ENCODE assay signal across 8 cellular contexts in the genomic region with DNA sequence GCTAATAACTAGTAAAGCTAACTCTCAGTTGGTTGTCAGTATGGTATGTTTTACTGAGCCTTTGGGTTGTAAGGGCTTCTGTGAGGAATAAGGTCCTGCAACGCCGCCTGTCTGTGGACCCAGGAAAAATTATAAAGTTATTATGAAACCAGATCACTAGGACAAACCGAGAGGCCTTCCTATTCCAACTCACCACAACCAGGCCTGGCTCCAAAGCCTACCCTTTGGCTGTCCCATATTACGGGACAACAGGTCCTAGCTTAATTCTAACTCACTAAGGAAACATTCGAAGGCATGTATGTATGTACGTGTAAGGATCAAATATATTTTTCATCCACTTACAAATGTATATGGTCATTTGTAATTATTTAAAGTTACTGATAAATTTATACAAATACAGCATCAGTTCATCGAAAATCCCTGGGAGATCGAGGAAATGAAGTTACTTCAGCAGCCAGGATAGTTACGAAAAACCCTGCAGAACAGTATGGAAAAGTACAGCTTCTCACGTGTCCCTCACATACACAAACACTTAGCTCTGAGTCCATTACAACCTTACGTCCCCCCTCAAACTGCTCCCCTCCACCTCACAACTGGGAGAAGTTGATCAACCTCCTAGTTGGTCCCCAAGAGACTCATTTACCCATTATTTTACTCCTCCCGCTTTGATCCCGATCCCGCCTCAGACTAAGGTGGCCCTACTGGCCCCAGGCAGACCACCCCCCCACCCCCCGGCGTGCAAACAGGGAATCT. TPM values are rescaled to one million over a fixed set of nuclear protein-coding genes. Genes with fewer than 3 reads are reported as not detected.
A peak's percentile ranks its signal among the peaks of the same experiment; 100 is the strongest.
DNase-seq lines count a peak whose midpoint lies in the region; ATAC-seq and TF ChIP-seq lines count a peak whose summit lies in the region.

No MANE protein-coding gene starts in this region.

- peaks cover 60% of the 10 kb centered on the region for H4K20me1 ChIP-seq in Loucy (ENCODE audit: insufficient read depth, low read length, poor library complexity, severe bottlenecking)

- peak overlapping the region; percentile 91 for H3K27ac ChIP-seq in temporal lobe (ENCODE audit: low read depth, low read length)

- peak overlapping the region; percentile 100 for H3K27ac Mint-ChIP-seq in activated naive CD4-positive, alpha-beta T cell treated with anti-CD3 and anti-CD28 coated beads, Interleukin-2, amount 10 ng/mL, durations not matched to agents 7 days and 5 days

- H3K4me2 ChIP-seq in Loucy (ENCODE audit: low read depth, low read length, poor library complexity, severe bottlenecking), result peak overlapping the region; percentile 96

- H3K79me2 ChIP-seq in Loucy (ENCODE audit: insufficient read depth, low read length), result peaks cover 77% of the 10 kb centered on the region

- peaks cover 6% of the 10 kb centered on the region; the same call in 1 of the 2 replicates for H3K36me3 ChIP-seq in Loucy (ENCODE audit: insufficient read depth, low read length)

- H3K9ac ChIP-seq in Loucy (ENCODE audit: low read depth, low read length, poor library complexity, severe bottlenecking), result peak overlapping the region; percentile 93

- ATAC-seq in GM21515 (IDR thresholded peaks at IDR 0.05; ENCODE audit: unreplicated experiment), result peak; percentile 33

- no peaks in the 10 kb centered on the region for H3F3A ChIP-seq in Loucy (ENCODE audit: low read depth)

- TF ChIP-seq CTCF in Loucy (conservative IDR thresholded peaks at IDR 0.05; ENCODE audit: low read length), result peak; percentile 77

- CTCF ChIA-PET in activated naive CD4-positive, alpha-beta T cell treated with anti-CD3 and anti-CD28 coated beads, Interleukin-2, amount 10 ng/mL, durations not matched to agents 7 days and 5 days (lab: Charles Lee), result interaction anchor here (0.6 to 3.2 kb wide), 20 partner anchors 12 to 554 kb away, joined by 3 to 15 read pairs (median 4); no protein-coding TSS in a partner anchor

- no peaks in the 10 kb centered on the region for H3K9me2 ChIP-seq in Loucy (replicated peaks; ENCODE audit: low read depth, low read length)

- peak overlapping the region; percentile 100 for H3K4me3 Mint-ChIP-seq in activated naive CD4-positive, alpha-beta T cell treated with anti-CD3 and anti-CD28 coated beads, Interleukin-2, amount 10 ng/mL, durations not matched to agents 7 days and 5 days

- H3K27me3 ChIP-seq in Loucy (ENCODE audit: insufficient read depth, low read length, poor library complexity, severe bottlenecking), result no peaks in the 10 kb centered on the region

- H3K9me3 Mint-ChIP-seq in activated naive CD4-positive, alpha-beta T cell treated with anti-CD3 and anti-CD28 coated beads, Interleukin-2, amount 10 ng/mL, durations not matched to agents 7 days and 5 days, result no peaks in the 10 kb centered on the region

- H3K4me1 Mint-ChIP-seq in activated naive CD4-positive, alpha-beta T cell treated with anti-CD3 and anti-CD28 coated beads, Interleukin-2, amount 10 ng/mL, durations not matched to agents 7 days and 5 days, result peaks cover 65% of the 10 kb centered on the region

- no peaks in the 10 kb centered on the region for H3K9me3 ChIP-seq in Loucy (ENCODE audit: insufficient read depth, low read depth, low read length)

- H2AFZ ChIP-seq in Loucy (ENCODE audit: low read length), result peak overlapping the region; percentile 67

- DNase-seq in CD1c-positive myeloid dendritic cell (ENCODE audit: extremely low spot score) (peak; percentile 82), SHP77 treated with DMSO at 0.1 percent for 48 hours (lab: John Stamatoyannopoulos, UW) (peak; percentile 42), globus pallidus (ENCODE audit: low spot score) (peak; percentile 89), nucleus accumbens (lab: John Stamatoyannopoulos, UW) (peak in 50 of 56 donors; percentile 5 to 82 (median 48))
- DNase-seq in activated naive CD4-positive, alpha-beta T cell treated with anti-CD3 and anti-CD28 coated beads, Interleukin-2, amount 10 ng/mL, durations not matched to agents 7 days and 5 days, result peak; percentile 78

- peak overlapping the region; percentile 94 for H3K4me3 ChIP-seq in Loucy (ENCODE audit: low read length, poor library complexity, severe bottlenecking)

- peaks cover 20% of the 10 kb centered on the region for H3K36me3 Mint-ChIP-seq in activated naive CD4-positive, alpha-beta T cell treated with anti-CD3 and anti-CD28 coated beads, Interleukin-2, amount 10 ng/mL, durations not matched to agents 7 days and 5 days

- peaks cover 4% of the 10 kb centered on the region for H3K27me3 Mint-ChIP-seq in activated naive CD4-positive, alpha-beta T cell treated with anti-CD3 and anti-CD28 coated beads, Interleukin-2, amount 10 ng/mL, durations not matched to agents 7 days and 5 days

- H3K4me1 ChIP-seq in Loucy (ENCODE audit: insufficient read depth, low read length, poor library complexity, severe bottlenecking), result peaks cover 58% of the 10 kb centered on the region

RNA-seq across cellular contexts. Expression of gene ANKRD17, which starts 1.2 kb away (rescaled TPM):
- 73.3 TPM for total RNA-seq in temporal lobe

Comparison
In these comparisons a context has a peak if more than half of its experiments do, and no peak if none do; other contexts are left out.
1. Peak in every context shown above with its lines: DNase-seq, ATAC-seq, H3K4me3 ChIP-seq and H3K27ac ChIP-seq.